In genomic region chr1:239812580-239812979, GRCh38 we compare ENCODE assay signal across 16 cellular contexts.
A peak's percentile ranks its signal among the peaks of the same experiment; 100 is the strongest.
DNase-seq lines count a peak whose midpoint lies in the region; ATAC-seq and TF ChIP-seq lines count a peak whose summit lies in the region.
"Had no signal": no experiment of that assay in that cellular context is flagged by ENCODE, and none has a peak within 500 bp of the region (broad histone marks: within the 10 kb centered on the region; RNA-seq: fewer than 3 reads in every experiment).

No MANE protein-coding gene starts in this region.

- no peak overlapping the region for H3K4me3 ChIP-seq in SJCRH30
- H3K4me3 ChIP-seq in gastroesophageal sphincter = no peak overlapping the region
- H3K4me3 ChIP-seq in mesendoderm (ENCODE audit: low read length) = no peak overlapping the region
- H3K4me3 ChIP-seq: BLaER1, HAP-1 had no signal

- H3K4me1 ChIP-seq in SJCRH30 = peaks cover 43% of the 10 kb centered on the region
- H3K4me1 ChIP-seq in gastroesophageal sphincter = peaks cover 12 to 66% (median 21%) of the 10 kb centered on the region in 3 donors
- H3K4me1 ChIP-seq in mesendoderm (ENCODE audit: control insufficient read depth, low read depth, low read length) = peaks cover 2% of the 10 kb centered on the region
- H3K4me1 ChIP-seq: HAP-1 had no signal

- H4K8ac ChIP-seq in mesendoderm (ENCODE audit: low read depth, low read length) = no peak overlapping the region

- H3K9me3 ChIP-seq in SJCRH30 (replicated peaks) (no peaks in the 10 kb centered on the region), gastroesophageal sphincter (no peaks in the 10 kb centered on the region)
- H3K9me3 ChIP-seq: BLaER1, Caco-2, HAP-1 had no signal

- ATAC-seq in gastroesophageal sphincter (no peak), HG03196 (IDR thresholded peaks at IDR 0.05; ENCODE audit: unreplicated experiment) (no peak), HG03135 (IDR thresholded peaks at IDR 0.05; ENCODE audit: unreplicated experiment) (no peak)
- ATAC-seq: CD8-positive, alpha-beta T cell had no signal

- DNase-seq in SJCRH30 (no peak), mesendoderm (no peak)
- DNase-seq in stimulated activated CD4-positive, alpha-beta T cell treated with anti-CD3 and anti-CD28 coated beads, Interleukin-4, amount 100 ng/mL, for 1 hour = no peak
- DNase-seq: Caco-2; CD4-positive, CD25-positive, alpha-beta regulatory T cell; CD8-positive, alpha-beta T cell; DMS153; DND-41; GOT3; HFFc6 had no signal

- no peak overlapping the region for H3K56ac ChIP-seq in mesendoderm (ENCODE audit: low read length)

- no peaks in the 10 kb centered on the region for H3K79me1 ChIP-seq in mesendoderm (ENCODE audit: low read length)

- H3K36me3 ChIP-seq in SJCRH30 (no peaks in the 10 kb centered on the region), gastroesophageal sphincter (no peaks in the 10 kb centered on the region), mesendoderm (ENCODE audit: control insufficient read depth, insufficient read depth, low read length) (no peaks in the 10 kb centered on the region)
- H3K36me3 ChIP-seq: BLaER1, HAP-1 had no signal

- H2BK5ac ChIP-seq in mesendoderm (ENCODE audit: low read length) = no peak overlapping the region

- H2BK120ac ChIP-seq in mesendoderm (ENCODE audit: low read depth, low read length) = no peak overlapping the region

- H3K27ac ChIP-seq in SJCRH30 = peak overlapping the region; percentile 96
- peak overlapping the region in 3 of 4 donors; percentile 40 to 89 (median 89) for H3K27ac ChIP-seq in gastroesophageal sphincter
- H3K27ac ChIP-seq in mesendoderm (ENCODE audit: low read depth, low read length) = no peak overlapping the region
- H3K27ac ChIP-seq: BLaER1, C4-2B had no signal

- H3K4me2 ChIP-seq in mesendoderm (ENCODE audit: low read length) = no peak overlapping the region
- H3K4me2 ChIP-seq: BLaER1 had no signal

- H3K4ac ChIP-seq in mesendoderm (ENCODE audit: low read depth, low read length) = no peak overlapping the region

- H3K18ac ChIP-seq in mesendoderm (ENCODE audit: low read length) = peak overlapping the region; percentile 85

- no peak for TF ChIP-seq POLR2A in gastroesophageal sphincter (IDR thresholded peaks at IDR 0.05)

- H3K23ac ChIP-seq in mesendoderm (ENCODE audit: low read length) = no peak overlapping the region

- peak overlapping the region; percentile 32 for H2AK5ac ChIP-seq in mesendoderm (ENCODE audit: low read length)

- no peak overlapping the region for H3K9ac ChIP-seq in mesendoderm (ENCODE audit: low read length)
- H3K9ac ChIP-seq: BLaER1 had no signal

- TF ChIP-seq CTCF in gastroesophageal sphincter (IDR thresholded peaks at IDR 0.05) = no peak

- H3K27me3 ChIP-seq in SJCRH30 (no peaks in the 10 kb centered on the region), gastroesophageal sphincter (no peaks in the 10 kb centered on the region), mesendoderm (ENCODE audit: insufficient read depth, low read length, poor library complexity) (no peaks in the 10 kb centered on the region)
- H3K27me3 ChIP-seq: BLaER1 had no signal

- no peak overlapping the region for H4K5ac ChIP-seq in mesendoderm (ENCODE audit: low read length)

- no peak for TF ChIP-seq EP300 in gastroesophageal sphincter (IDR thresholded peaks at IDR 0.05)

- 100% methylated on average over 1 of the region's 1 CpG for WGBS in gastroesophageal sphincter (ENCODE audit: low coverage in 1 of 2), 2 donors
- no CpG with 5 or more reads among the region's 1 CpG for WGBS in mesendoderm (ENCODE audit: extremely low coverage, insufficient coverage, low lambda C conversion rate)

- H2BK15ac ChIP-seq in mesendoderm (replicated peaks; ENCODE audit: low read depth) = no peak overlapping the region

- no peaks in the 10 kb centered on the region for H3K79me2 ChIP-seq in mesendoderm (ENCODE audit: control insufficient read depth, insufficient read depth, low read length)
